ENCODE assay signal across 1 cellular context in the genomic region with DNA sequence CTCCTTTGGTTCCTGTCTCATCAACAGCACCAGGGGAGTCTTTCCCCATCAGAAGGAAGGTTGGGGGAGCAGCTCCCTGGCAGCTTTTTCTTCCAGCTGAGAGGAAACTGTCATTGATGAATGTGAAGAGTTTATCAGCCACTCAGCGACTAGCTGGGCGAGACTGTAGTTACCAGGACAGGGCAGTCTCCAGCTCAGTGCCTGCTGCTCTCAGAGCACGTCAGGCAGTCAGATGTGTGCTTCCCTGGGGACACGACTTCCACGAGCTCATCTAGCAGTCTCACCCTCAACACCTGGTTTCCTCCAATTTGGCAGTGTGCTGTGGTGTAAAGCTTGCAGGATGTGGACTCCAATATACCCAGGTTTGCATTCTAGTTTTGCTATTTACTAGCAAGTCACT.
TF ChIP-seq lines count a peak whose summit lies in the region.

No MANE protein-coding gene starts in this region.

TF ChIP-seq in IMR-90, 13 proteins besides CTCF, POLR2A, EP300 and RAD21:
- TF ChIP-seq, protein P1, sequence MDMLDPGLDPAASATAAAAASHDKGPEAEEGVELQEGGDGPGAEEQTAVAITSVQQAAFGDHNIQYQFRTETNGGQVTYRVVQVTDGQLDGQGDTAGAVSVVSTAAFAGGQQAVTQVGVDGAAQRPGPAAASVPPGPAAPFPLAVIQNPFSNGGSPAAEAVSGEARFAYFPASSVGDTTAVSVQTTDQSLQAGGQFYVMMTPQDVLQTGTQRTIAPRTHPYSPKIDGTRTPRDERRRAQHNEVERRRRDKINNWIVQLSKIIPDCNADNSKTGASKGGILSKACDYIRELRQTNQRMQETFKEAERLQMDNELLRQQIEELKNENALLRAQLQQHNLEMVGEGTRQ (IDR thresholded peaks at IDR 0.05; ENCODE audit: low read depth, low read length): no peak
- TF ChIP-seq, protein P2, sequence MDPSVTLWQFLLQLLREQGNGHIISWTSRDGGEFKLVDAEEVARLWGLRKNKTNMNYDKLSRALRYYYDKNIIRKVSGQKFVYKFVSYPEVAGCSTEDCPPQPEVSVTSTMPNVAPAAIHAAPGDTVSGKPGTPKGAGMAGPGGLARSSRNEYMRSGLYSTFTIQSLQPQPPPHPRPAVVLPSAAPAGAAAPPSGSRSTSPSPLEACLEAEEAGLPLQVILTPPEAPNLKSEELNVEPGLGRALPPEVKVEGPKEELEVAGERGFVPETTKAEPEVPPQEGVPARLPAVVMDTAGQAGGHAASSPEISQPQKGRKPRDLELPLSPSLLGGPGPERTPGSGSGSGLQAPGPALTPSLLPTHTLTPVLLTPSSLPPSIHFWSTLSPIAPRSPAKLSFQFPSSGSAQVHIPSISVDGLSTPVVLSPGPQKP (IDR thresholded peaks at IDR 0.05; ENCODE audit: borderline replicate concordance, low read depth, low read length): no peak
- TF ChIP-seq RCOR1 (IDR thresholded peaks at IDR 0.05; ENCODE audit: insufficient replicate concordance, low read length): no peak
- TF ChIP-seq SMC3 (IDR thresholded peaks at IDR 0.05; ENCODE audit: low read depth, low read length): no peak
- TF ChIP-seq CEBPB (IDR thresholded peaks at IDR 0.05; ENCODE audit: low read depth, low read length): no peak
- no peak for TF ChIP-seq RFX5 (IDR thresholded peaks at IDR 0.05; ENCODE audit: low read depth, low read length)
- no peak for TF ChIP-seq NFE2L2 (IDR thresholded peaks at IDR 0.05; ENCODE audit: low read depth, low read length)
- TF ChIP-seq FOS (IDR thresholded peaks at IDR 0.05; ENCODE audit: low read depth, low read length): no peak
- no peak for TF ChIP-seq MAZ (IDR thresholded peaks at IDR 0.05; ENCODE audit: borderline replicate concordance, low read depth, low read length)
- no peak for TF ChIP-seq CHD1 (IDR thresholded peaks at IDR 0.05; ENCODE audit: low read depth, low read length)
- TF ChIP-seq MXI1 (IDR thresholded peaks at IDR 0.05; ENCODE audit: borderline replicate concordance, low read depth, low read length): no peak
TF ChIP-seq in IMR-90: peak in this region for 0.
